3 cellular contexts compared by ENCODE assay signal in the genomic region with DNA sequence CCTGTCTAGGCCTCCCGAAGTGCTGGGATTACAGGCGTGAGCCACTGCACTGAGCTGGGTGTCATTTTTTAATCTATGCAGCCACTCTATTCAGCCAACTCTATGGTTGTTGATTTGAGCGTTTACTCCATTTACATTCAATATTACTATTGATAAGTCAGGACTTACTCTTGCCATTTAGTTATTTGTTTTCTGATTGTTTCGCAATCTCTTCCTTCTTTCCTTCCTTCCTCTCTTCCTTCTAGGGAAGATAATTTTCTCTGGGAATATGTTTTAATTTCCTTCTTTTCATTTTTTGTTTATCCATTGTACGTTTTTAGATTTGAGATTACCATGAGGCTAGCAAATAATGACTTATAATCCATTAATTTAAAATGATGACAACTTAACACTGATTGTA.
A peak's percentile ranks its signal among the peaks of the same experiment; 100 is the strongest.
TF ChIP-seq lines count a peak whose summit lies in the region.

No MANE protein-coding gene starts in this region.

TF ChIP-seq in IMR-90, 13 proteins besides CTCF, POLR2A, EP300 and RAD21:
- no peak for TF ChIP-seq SMC3 (IDR thresholded peaks at IDR 0.05; ENCODE audit: low read depth, low read length)
- TF ChIP-seq, protein P1, sequence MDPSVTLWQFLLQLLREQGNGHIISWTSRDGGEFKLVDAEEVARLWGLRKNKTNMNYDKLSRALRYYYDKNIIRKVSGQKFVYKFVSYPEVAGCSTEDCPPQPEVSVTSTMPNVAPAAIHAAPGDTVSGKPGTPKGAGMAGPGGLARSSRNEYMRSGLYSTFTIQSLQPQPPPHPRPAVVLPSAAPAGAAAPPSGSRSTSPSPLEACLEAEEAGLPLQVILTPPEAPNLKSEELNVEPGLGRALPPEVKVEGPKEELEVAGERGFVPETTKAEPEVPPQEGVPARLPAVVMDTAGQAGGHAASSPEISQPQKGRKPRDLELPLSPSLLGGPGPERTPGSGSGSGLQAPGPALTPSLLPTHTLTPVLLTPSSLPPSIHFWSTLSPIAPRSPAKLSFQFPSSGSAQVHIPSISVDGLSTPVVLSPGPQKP (IDR thresholded peaks at IDR 0.05; ENCODE audit: borderline replicate concordance, low read depth, low read length) = no peak
- TF ChIP-seq RFX5 (IDR thresholded peaks at IDR 0.05; ENCODE audit: low read depth, low read length) = no peak
- no peak for TF ChIP-seq CHD1 (IDR thresholded peaks at IDR 0.05; ENCODE audit: low read depth, low read length)
- no peak for TF ChIP-seq MAZ (IDR thresholded peaks at IDR 0.05; ENCODE audit: borderline replicate concordance, low read depth, low read length)
- TF ChIP-seq NFE2L2 (IDR thresholded peaks at IDR 0.05; ENCODE audit: low read depth, low read length) = no peak
- no peak for TF ChIP-seq RCOR1 (IDR thresholded peaks at IDR 0.05; ENCODE audit: insufficient replicate concordance, low read length)
- TF ChIP-seq CEBPB (IDR thresholded peaks at IDR 0.05; ENCODE audit: low read depth, low read length) = peak; percentile 75
TF ChIP-seq in IMR-90: peak in this region for 1.

TF ChIP-seq in Ishikawa, 13 proteins besides CTCF, POLR2A, EP300 and RAD21:
- TF ChIP-seq, protein P2, sequence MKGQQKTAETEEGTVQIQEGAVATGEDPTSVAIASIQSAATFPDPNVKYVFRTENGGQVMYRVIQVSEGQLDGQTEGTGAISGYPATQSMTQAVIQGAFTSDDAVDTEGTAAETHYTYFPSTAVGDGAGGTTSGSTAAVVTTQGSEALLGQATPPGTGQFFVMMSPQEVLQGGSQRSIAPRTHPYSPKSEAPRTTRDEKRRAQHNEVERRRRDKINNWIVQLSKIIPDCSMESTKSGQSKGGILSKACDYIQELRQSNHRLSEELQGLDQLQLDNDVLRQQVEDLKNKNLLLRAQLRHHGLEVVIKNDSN (IDR thresholded peaks at IDR 0.05) = no peak
- TF ChIP-seq, protein P3, sequence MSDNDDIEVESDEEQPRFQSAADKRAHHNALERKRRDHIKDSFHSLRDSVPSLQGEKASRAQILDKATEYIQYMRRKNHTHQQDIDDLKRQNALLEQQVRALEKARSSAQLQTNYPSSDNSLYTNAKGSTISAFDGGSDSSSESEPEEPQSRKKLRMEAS (IDR thresholded peaks at IDR 0.05) = no peak
- TF ChIP-seq FOXM1 (IDR thresholded peaks at IDR 0.05; ENCODE audit: borderline replicate concordance, low read depth) (no peak), TEAD4 (IDR thresholded peaks at IDR 0.05) (no peak), CEBPB (IDR thresholded peaks at IDR 0.05) (peak; percentile 53; the same call in 1 of the 2 replicates), ZBTB7A (IDR thresholded peaks at IDR 0.05; ENCODE audit: low read depth) (no peak), NFIC (IDR thresholded peaks at IDR 0.05) (no peak)
- TF ChIP-seq, protein P4, sequence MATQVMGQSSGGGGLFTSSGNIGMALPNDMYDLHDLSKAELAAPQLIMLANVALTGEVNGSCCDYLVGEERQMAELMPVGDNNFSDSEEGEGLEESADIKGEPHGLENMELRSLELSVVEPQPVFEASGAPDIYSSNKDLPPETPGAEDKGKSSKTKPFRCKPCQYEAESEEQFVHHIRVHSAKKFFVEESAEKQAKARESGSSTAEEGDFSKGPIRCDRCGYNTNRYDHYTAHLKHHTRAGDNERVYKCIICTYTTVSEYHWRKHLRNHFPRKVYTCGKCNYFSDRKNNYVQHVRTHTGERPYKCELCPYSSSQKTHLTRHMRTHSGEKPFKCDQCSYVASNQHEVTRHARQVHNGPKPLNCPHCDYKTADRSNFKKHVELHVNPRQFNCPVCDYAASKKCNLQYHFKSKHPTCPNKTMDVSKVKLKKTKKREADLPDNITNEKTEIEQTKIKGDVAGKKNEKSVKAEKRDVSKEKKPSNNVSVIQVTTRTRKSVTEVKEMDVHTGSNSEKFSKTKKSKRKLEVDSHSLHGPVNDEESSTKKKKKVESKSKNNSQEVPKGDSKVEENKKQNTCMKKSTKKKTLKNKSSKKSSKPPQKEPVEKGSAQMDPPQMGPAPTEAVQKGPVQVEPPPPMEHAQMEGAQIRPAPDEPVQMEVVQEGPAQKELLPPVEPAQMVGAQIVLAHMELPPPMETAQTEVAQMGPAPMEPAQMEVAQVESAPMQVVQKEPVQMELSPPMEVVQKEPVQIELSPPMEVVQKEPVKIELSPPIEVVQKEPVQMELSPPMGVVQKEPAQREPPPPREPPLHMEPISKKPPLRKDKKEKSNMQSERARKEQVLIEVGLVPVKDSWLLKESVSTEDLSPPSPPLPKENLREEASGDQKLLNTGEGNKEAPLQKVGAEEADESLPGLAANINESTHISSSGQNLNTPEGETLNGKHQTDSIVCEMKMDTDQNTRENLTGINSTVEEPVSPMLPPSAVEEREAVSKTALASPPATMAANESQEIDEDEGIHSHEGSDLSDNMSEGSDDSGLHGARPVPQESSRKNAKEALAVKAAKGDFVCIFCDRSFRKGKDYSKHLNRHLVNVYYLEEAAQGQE (IDR thresholded peaks at IDR 0.05; ENCODE audit: low read depth) = no peak

TF ChIP-seq in H1, 55 proteins besides CTCF, POLR2A, EP300 and RAD21 (continued from another document):
- TF ChIP-seq CEBPB (IDR thresholded peaks at IDR 0.05; ENCODE audit: low read depth, low read length) = peak; percentile 82; the same call in 1 of the 2 replicates
